ENCODE assay signal across 13 cellular contexts in the genomic region with DNA sequence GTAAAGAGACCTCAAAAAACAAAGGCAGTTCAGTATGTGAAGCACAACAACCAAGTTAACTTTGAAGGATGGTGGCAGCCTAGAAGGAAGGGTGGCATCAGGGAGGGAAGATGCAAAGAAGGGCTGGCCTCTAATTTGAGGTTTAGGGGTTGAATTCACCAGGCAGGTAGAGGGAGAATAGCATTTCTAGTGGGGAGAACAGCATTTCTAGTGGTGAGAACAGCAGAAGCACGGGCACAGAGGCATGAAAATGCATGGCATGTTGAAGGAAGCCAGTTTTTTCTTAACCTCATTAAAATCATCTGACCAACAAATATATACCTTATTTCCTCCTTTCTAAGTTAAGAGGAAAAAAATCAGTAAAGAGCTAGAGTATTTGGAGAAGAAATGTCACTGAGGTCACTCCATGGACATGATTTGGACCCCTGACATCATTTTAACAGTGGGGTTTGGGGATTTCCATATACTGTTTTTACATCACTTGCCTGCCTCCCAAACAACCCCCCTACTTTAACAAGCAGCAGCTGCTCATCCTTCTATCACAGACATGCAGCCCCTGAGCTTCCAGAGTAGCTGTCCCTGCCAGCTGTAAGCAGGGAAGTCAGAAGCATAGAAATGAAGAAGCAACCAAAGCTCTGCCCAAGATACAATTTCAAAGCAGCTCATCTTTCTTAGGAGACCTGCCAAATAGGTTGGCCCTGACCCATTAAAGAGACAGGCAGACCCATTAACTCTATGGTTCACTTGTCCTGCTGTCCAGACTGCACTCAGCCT. TPM values are rescaled to one million over a fixed set of nuclear protein-coding genes. Genes with fewer than 3 reads are reported as not detected.
DNase-seq lines count a peak whose midpoint lies in the region; ATAC-seq and TF ChIP-seq lines count a peak whose summit lies in the region.
"Had no signal": no experiment of that assay in that cellular context is flagged by ENCODE, and none has a peak within 500 bp of the region (broad histone marks: within the 10 kb centered on the region; RNA-seq: fewer than 3 reads in every experiment).

No MANE protein-coding gene starts in this region.

- H2AFZ ChIP-seq in hepatocyte, result no peak overlapping the region

- H3K27me3 Mint-ChIP-seq in activated naive CD4-positive, alpha-beta T cell treated with anti-CD3 and anti-CD28 coated beads, Interleukin-2, amount 10 ng/mL, durations not matched to agents 7 days and 5 days, result no peaks in the 10 kb centered on the region

- H3K9me2 ChIP-seq in hepatocyte (replicated peaks; ENCODE audit: insufficient read depth), result no peaks in the 10 kb centered on the region

- H3K9me3 Mint-ChIP-seq in activated naive CD4-positive, alpha-beta T cell treated with anti-CD3 and anti-CD28 coated beads, Interleukin-2, amount 10 ng/mL, durations not matched to agents 7 days and 5 days, result no peaks in the 10 kb centered on the region
- no peaks in the 10 kb centered on the region for H3K9me3 Mint-ChIP-seq in activated naive CD4-positive, alpha-beta T cell treated with anti-CD3 and anti-CD28 coated beads, Interleukin-2, amount 50 U/mL, for 72 hours
- H3K9me3 Mint-ChIP-seq: natural killer cell had no signal

- H3K27me3 ChIP-seq in adrenal gland (no peaks in the 10 kb centered on the region), hepatocyte (no peaks in the 10 kb centered on the region), testis (no peaks in the 10 kb centered on the region)
- H3K27me3 ChIP-seq: tibial nerve had no signal

- H3K27ac ChIP-seq in adrenal gland (peak overlapping the region in 4 of 5 donors; percentile 46 to 69 (median 52)), hepatocyte (peak overlapping the region; percentile 38), testis (peak overlapping the region in 1 of 2 donors; percentile 19)
- H3K27ac ChIP-seq: KMS-11 had no signal

- 52 to 73% (median 62%) methylated on average over 1 of the region's 1 CpG for WGBS in adrenal gland, 4 donors
- WGBS in hepatocyte (ENCODE audit: low lambda C conversion rate, missing lambda C conversion rate), result 65% methylated on average over 1 of the region's 1 CpG
- 58 to 88% methylated on average over 1 of the region's 1 CpG for WGBS in testis, 2 donors

- no peak for ATAC-seq in activated naive CD4-positive, alpha-beta T cell treated with anti-CD3 and anti-CD28 coated beads, Interleukin-2, amount 50 U/mL, for 72 hours
- no peak for ATAC-seq in HG03097 (IDR thresholded peaks at IDR 0.05; ENCODE audit: low FRiP score, unreplicated experiment)
- ATAC-seq: natural killer cell had no signal

- no peaks in the 10 kb centered on the region for H3K9me3 ChIP-seq in adrenal gland (replicated peaks in 1 of 3)
- H3K9me3 ChIP-seq in hepatocyte (ENCODE audit: low read depth), result no peaks in the 10 kb centered on the region
- no peaks in the 10 kb centered on the region for H3K9me3 ChIP-seq in testis
- H3K9me3 ChIP-seq: tibial nerve had no signal

- H3K36me3 ChIP-seq in adrenal gland (replicated peaks in 1 of 2) (no peaks in the 10 kb centered on the region), hepatocyte (replicated peaks; ENCODE audit: insufficient read depth, low read depth) (no peaks in the 10 kb centered on the region), testis (ENCODE audit: low read depth, missing control alignments) (no peaks in the 10 kb centered on the region)

- DNase-seq in activated naive CD4-positive, alpha-beta T cell treated with anti-CD3 and anti-CD28 coated beads, Interleukin-2, amount 10 ng/mL, durations not matched to agents 7 days and 5 days, result no peak
- DNase-seq in activated naive CD4-positive, alpha-beta T cell treated with anti-CD3 and anti-CD28 coated beads, Interleukin-2, amount 50 U/mL, for 72 hours (ENCODE audit: low spot score in 2 of 2), result no peak
- peak in 6 of 7 donors; percentile 35 to 75 (median 56) for DNase-seq in adrenal gland
- no peak for DNase-seq in hepatocyte (ENCODE audit: low spot score)
- DNase-seq in testis, result peak; percentile 53
- DNase-seq in occipital lobe (lab: John Stamatoyannopoulos, UW), result no peak
- DNase-seq in activated T-cell treated with anti-CD3 and anti-CD28 coated beads, Interleukin-2, amount 50 U/mL, for 48 hours, result no peak
- DNase-seq: hypothalamus, natural killer cell, NCI-H748 treated with DMSO at 0.1 percent for 48 hours had no signal

- no peak overlapping the region for H3K4me2 ChIP-seq in hepatocyte
- H3K4me2 ChIP-seq: KMS-11 had no signal

- no peak overlapping the region for H3K4me3 ChIP-seq in adrenal gland
- no peak overlapping the region for H3K4me3 ChIP-seq in hepatocyte
- no peak overlapping the region for H3K4me3 ChIP-seq in testis
- H3K4me3 ChIP-seq: tibial nerve had no signal

- intact Hi-C loops in adrenal gland (cut with DNase I) (no loop called here), testis (cut with DNase I; ENCODE audit: low total_unique reads) (no loop called here)

- TF ChIP-seq POLR2A in adrenal gland (IDR thresholded peaks at IDR 0.05), result no peak
- no peak for TF ChIP-seq POLR2A in testis (IDR thresholded peaks at IDR 0.05)

- H3K4me1 Mint-ChIP-seq in activated naive CD4-positive, alpha-beta T cell treated with anti-CD3 and anti-CD28 coated beads, Interleukin-2, amount 10 ng/mL, durations not matched to agents 7 days and 5 days, result peaks cover 12% of the 10 kb centered on the region

- peaks cover 13% of the 10 kb centered on the region for H3K36me3 Mint-ChIP-seq in activated naive CD4-positive, alpha-beta T cell treated with anti-CD3 and anti-CD28 coated beads, Interleukin-2, amount 10 ng/mL, durations not matched to agents 7 days and 5 days
- no peaks in the 10 kb centered on the region for H3K36me3 Mint-ChIP-seq in activated naive CD4-positive, alpha-beta T cell treated with anti-CD3 and anti-CD28 coated beads, Interleukin-2, amount 50 U/mL, for 72 hours
- H3K36me3 Mint-ChIP-seq: natural killer cell had no signal

- peak overlapping the region; percentile 3 for H3K27ac Mint-ChIP-seq in activated naive CD4-positive, alpha-beta T cell treated with anti-CD3 and anti-CD28 coated beads, Interleukin-2, amount 10 ng/mL, durations not matched to agents 7 days and 5 days
- H3K27ac Mint-ChIP-seq in activated naive CD4-positive, alpha-beta T cell treated with anti-CD3 and anti-CD28 coated beads, Interleukin-2, amount 50 U/mL, for 72 hours, result peak overlapping the region in 1 of 2 donors; percentile 3

- H4K20me1 ChIP-seq in hepatocyte (ENCODE audit: insufficient read depth, poor library complexity, severe bottlenecking), result no peaks in the 10 kb centered on the region

- no peak overlapping the region for H3K4me3 Mint-ChIP-seq in activated naive CD4-positive, alpha-beta T cell treated with anti-CD3 and anti-CD28 coated beads, Interleukin-2, amount 10 ng/mL, durations not matched to agents 7 days and 5 days
- H3K4me3 Mint-ChIP-seq: natural killer cell had no signal

- TF ChIP-seq CTCF in adrenal gland (IDR thresholded peaks at IDR 0.05) (peak in 1 of 6 experiments; percentile 22), hepatocyte (IDR thresholded peaks at IDR 0.05; ENCODE audit: poor library complexity) (no peak), testis (IDR thresholded peaks at IDR 0.05) (no peak)

- CTCF ChIA-PET in activated naive CD4-positive, alpha-beta T cell treated with anti-CD3 and anti-CD28 coated beads, Interleukin-2, amount 10 ng/mL, durations not matched to agents 7 days and 5 days (lab: Charles Lee), result interaction anchor here (1.0 kb wide), 1 partner anchor 12 kb away, joined by 3 read pairs; no protein-coding TSS in a partner anchor

- H3K79me2 ChIP-seq in hepatocyte, result no peaks in the 10 kb centered on the region

- H3K4me1 ChIP-seq in adrenal gland (replicated peaks in 1 of 2), result peaks cover 29 to 36% of the 10 kb centered on the region in 2 donors
- peaks cover 37% of the 10 kb centered on the region for H3K4me1 ChIP-seq in hepatocyte (ENCODE audit: insufficient read depth)
- H3K4me1 ChIP-seq in testis, result peaks cover 28% of the 10 kb centered on the region

RNA-seq across cellular contexts. Expression of gene POPDC2, which starts 2.4 kb away (rescaled TPM):
- 1 to 10 TPM in 1 of 2 donors, under 1 TPM in 1; 0.73 to 1.9 TPM for total RNA-seq in activated naive CD4-positive, alpha-beta T cell treated with anti-CD3 and anti-CD28 coated beads, Interleukin-2, amount 50 U/mL, for 72 hours
- total RNA-seq in adrenal gland, result 10 to 100 TPM in 1 of 8 donors, 1 to 10 TPM in 7; 1.3 to 10.6 (median 3.3) TPM
- polyA plus RNA-seq in adrenal gland, result 10 to 100 TPM in 1 of 3 donors, 1 to 10 TPM in 2; 1.4 to 17.5 (median 5.8) TPM
- 2.7 and 3.9 TPM in 2 replicates for total RNA-seq in hepatocyte
- 1.2 and 1.6 TPM in 2 replicates for polyA plus RNA-seq in hepatocyte
- total RNA-seq in testis, result 1 to 10 TPM; 4.1 to 5.7 TPM
- polyA plus RNA-seq in testis (ENCODE audit: insufficient read depth, low read depth, low replicate concordance), result 8.0 TPM
- total RNA-seq in occipital lobe, result 0.94 TPM

RNA-seq across cellular contexts. Expression of gene COX17, which starts 14.4 kb away (rescaled TPM):
- total RNA-seq in activated naive CD4-positive, alpha-beta T cell treated with anti-CD3 and anti-CD28 coated beads, Interleukin-2, amount 50 U/mL, for 72 hours, result 10 to 100 TPM; 76.2 to 78.2 TPM
- total RNA-seq in adrenal gland, result 100 to 1,000 TPM in 2 of 8 donors, 10 to 100 TPM in 6; 38.3 to 119 (median 85.8) TPM
- polyA plus RNA-seq in adrenal gland, result 100 to 1,000 TPM; 253 to 555 (median 406) TPM
- total RNA-seq in hepatocyte, result 27.0 and 28.3 TPM in 2 replicates
- polyA plus RNA-seq in hepatocyte, result 80.7 and 87.2 TPM in 2 replicates
- total RNA-seq in testis, result 10 to 100 TPM; 35.4 to 39.1 TPM
- polyA plus RNA-seq in testis (ENCODE audit: insufficient read depth, low read depth, low replicate concordance), result 81.7 TPM
- 16.8 TPM for total RNA-seq in occipital lobe

RNA-seq across cellular contexts. Expression of gene CFAP91, which starts 40.0 kb away (rescaled TPM):
- under 1 TPM; 0.25 to 0.68 TPM for total RNA-seq in activated naive CD4-positive, alpha-beta T cell treated with anti-CD3 and anti-CD28 coated beads, Interleukin-2, amount 50 U/mL, for 72 hours
- 10 to 100 TPM in 1 of 8 donors, 1 to 10 TPM in 7; 3.4 to 10.1 (median 7.4) TPM for total RNA-seq in adrenal gland
- polyA plus RNA-seq in adrenal gland, result 10 to 100 TPM in 2 of 3 donors, 1 to 10 TPM in 1; 8.6 to 12.9 (median 10.4) TPM
- 1.4 and 2.3 TPM in 2 replicates for total RNA-seq in hepatocyte
- 0.77 TPM in 1 of 2 replicates, not detected in the other for polyA plus RNA-seq in hepatocyte
- total RNA-seq in testis, result 10 to 100 TPM; 28.3 to 47.6 TPM
- 58.0 TPM for polyA plus RNA-seq in testis (ENCODE audit: insufficient read depth, low read depth, low replicate concordance)
- 6.4 TPM for total RNA-seq in occipital lobe

Comparison
In these comparisons a context has a peak if more than half of its experiments do, and no peak if none do; other contexts are left out.
1. DNase-seq: peak in adrenal gland (6 of 7) and testis (single experiment); none in activated naive CD4-positive, alpha-beta T cell treated with anti-CD3 and anti-CD28 coated beads, Interleukin-2, amount 10 ng/mL, durations not matched to agents 7 days and 5 days (single experiment), activated naive CD4-positive, alpha-beta T cell treated with anti-CD3 and anti-CD28 coated beads, Interleukin-2, amount 50 U/mL, for 72 hours (0 of 2), hepatocyte (single experiment), occipital lobe (single experiment) and activated T-cell treated with anti-CD3 and anti-CD28 coated beads, Interleukin-2, amount 50 U/mL, for 48 hours (0 of 2).